ENCODE assay signal across 17 cellular contexts in genomic region chr19:55232986-55233385, GRCh38. TPM values are rescaled to one million over a fixed set of nuclear protein-coding genes. Genes with fewer than 3 reads are reported as not detected.
DNase-seq lines count a peak whose midpoint lies in the region; ATAC-seq, FAIRE-seq and TF ChIP-seq lines count a peak whose summit lies in the region.
"Had no signal": no experiment of that assay in that cellular context is flagged by ENCODE, and none has a peak within 500 bp of the region (broad histone marks: within the 10 kb centered on the region; RNA-seq: fewer than 3 reads in every experiment).

No MANE protein-coding gene starts in this region.

- no peak for TF ChIP-seq POLR2A in GM12891 (IDR thresholded peaks at IDR 0.05; ENCODE audit: low read depth, low read length)

- H3K4me1 ChIP-seq in cardiac muscle cell (ENCODE audit: low read depth), result peaks cover 6% of the 10 kb centered on the region

- no peaks in the 10 kb centered on the region for H3K27me3 ChIP-seq in cardiac muscle cell

- intact Hi-C loops in left cardiac atrium (cut with DNase I), result no loop called here

- H3K36me3 ChIP-seq in cardiac muscle cell, result peaks cover 23% of the 10 kb centered on the region

- FAIRE-seq in GM12891 (lab: Jason Lieb, UNC), result peak; percentile 51
- FAIRE-seq: A204.1, D721Med, H54 had no signal

- no peak for ATAC-seq in left cardiac atrium
- ATAC-seq in stimulated activated naive CD8-positive, alpha-beta T cell treated with anti-CD3 and anti-CD28 coated beads, Interleukin-15, Interleukin-2, amounts not matched to agents 100 U/mL and 50 U/mL, for 24 hours, result no peak
- ATAC-seq: GM23338 had no signal

- H3K27me3 Mint-ChIP-seq in nephron progenitor cell (ENCODE audit: low read depth, poor library complexity), result no peaks in the 10 kb centered on the region
- H3K27me3 Mint-ChIP-seq: CD4-positive, alpha-beta T cell had no signal

- no peaks in the 10 kb centered on the region for H3K9me3 Mint-ChIP-seq in nephron progenitor cell
- H3K9me3 Mint-ChIP-seq: CD4-positive, alpha-beta T cell; GM23338 had no signal

- peaks cover 54% of the 10 kb centered on the region for H3K36me3 Mint-ChIP-seq in nephron progenitor cell (ENCODE audit: low read depth)

- peak overlapping the region; percentile 44 for H3K27ac ChIP-seq in cardiac muscle cell
- H3K27ac ChIP-seq: C4-2B, HL-60 had no signal

- TF ChIP-seq CTCF in cardiac muscle cell (IDR thresholded peaks at IDR 0.05; ENCODE audit: low read depth, low read length), result no peak
- no peak for TF ChIP-seq CTCF in nephron progenitor cell (IDR thresholded peaks at IDR 0.05)

- H3K4me3 Mint-ChIP-seq in nephron progenitor cell, result no peak overlapping the region
- H3K4me3 Mint-ChIP-seq: CD4-positive, alpha-beta T cell; GM23338 had no signal

- H3K9me3 ChIP-seq in cardiac muscle cell (ENCODE audit: low read depth), result no peaks in the 10 kb centered on the region
- H3K9me3 ChIP-seq: Caco-2 had no signal

- H3K4me3 ChIP-seq in cardiac muscle cell, result no peak overlapping the region
- H3K4me3 ChIP-seq: GM23338 had no signal

- DNase-seq in cardiac muscle cell (ENCODE audit: low read depth in 1 of 2, low spot score in 1 of 2) (no peak), left cardiac atrium (no peak), GM12891 (ENCODE audit: insufficient read length, low spot score) (no peak), nephron progenitor cell (no peak), OCI-M1 (lab: John Stamatoyannopoulos, UW) (no peak)
- DNase-seq in stimulated activated naive CD8-positive, alpha-beta T cell treated with anti-CD3 and anti-CD28 coated beads, Interleukin-15, Interleukin-2, amounts not matched to agents 100 U/mL and 50 U/mL, for 24 hours, result no peak
- DNase-seq: AML-193; Caco-2; CD4-positive, alpha-beta T cell; HCEC 1CT; IMR-90 had no signal

- peaks cover 16% of the 10 kb centered on the region for H3K4me1 Mint-ChIP-seq in nephron progenitor cell
- H3K4me1 Mint-ChIP-seq: GM23338 had no signal

- peak overlapping the region; percentile 64 for H3K27ac Mint-ChIP-seq in nephron progenitor cell
- H3K27ac Mint-ChIP-seq: CD4-positive, alpha-beta T cell; GM23338 had no signal

TF ChIP-seq in GM12891, 5 proteins besides CTCF, POLR2A, EP300 and RAD21:
- TF ChIP-seq TAF1 (IDR thresholded peaks at IDR 0.05; ENCODE audit: low read depth, low read length) (no peak), POU2F2 (IDR thresholded peaks at IDR 0.05; ENCODE audit: low read depth, low read length) (no peak), SPI1 (IDR thresholded peaks at IDR 0.05; ENCODE audit: low read depth, low read length) (no peak), POLR2AphosphoS5 (IDR thresholded peaks at IDR 0.05; ENCODE audit: low read depth, low read length) (no peak), PAX5 (IDR thresholded peaks at IDR 0.05; ENCODE audit: insufficient read depth, low read length, severe bottlenecking) (no peak)

RNA-seq across cellular contexts. Expression of gene TMEM86B, which starts 4.4 kb away (rescaled TPM):
- total RNA-seq in cardiac muscle cell (4.2 and 4.7 TPM in 2 replicates), left cardiac atrium (1 to 10 TPM; 1.2 to 1.4 TPM)
- polyA plus RNA-seq in cardiac muscle cell, result 2.6 and 5.3 TPM in 2 replicates
- 2.9 TPM for polyA plus RNA-seq in GM12891 (2012; ENCODE audit: low read depth, missing spikeins)

RNA-seq across cellular contexts. Expression of gene PTPRH, which starts 23.7 kb away (rescaled TPM):
- total RNA-seq in cardiac muscle cell, result 3.0 and 6.9 TPM in 2 replicates
- 2.3 TPM in 2 replicates for polyA plus RNA-seq in cardiac muscle cell
- total RNA-seq in left cardiac atrium, result 1 to 10 TPM in 1 of 2 donors, under 1 TPM in 1; 0.74 to 1.5 TPM
- polyA plus RNA-seq in GM12891 (2012; ENCODE audit: low read depth, missing spikeins), result not detected
- total RNA-seq: CD4-positive, alpha-beta T cell had no signal

RNA-seq across cellular contexts. Expression of gene PPP6R1, which starts 25.8 kb away (rescaled TPM):
- total RNA-seq in cardiac muscle cell (87.9 and 91.7 TPM in 2 replicates), left cardiac atrium (10 to 100 TPM; 37.8 to 42.4 TPM)
- polyA plus RNA-seq in cardiac muscle cell, result 98.7 and 101 TPM in 2 replicates
- polyA plus RNA-seq in GM12891 (2012; ENCODE audit: low read depth, missing spikeins), result 60.0 TPM

RNA-seq across cellular contexts. Expression of gene HSPBP1, which starts 46.9 kb away (rescaled TPM):
- 47.2 and 77.7 TPM in 2 replicates for total RNA-seq in cardiac muscle cell
- polyA plus RNA-seq in cardiac muscle cell, result 68.9 and 123 TPM in 2 replicates
- 10 to 100 TPM; 26.4 to 35.8 TPM for total RNA-seq in left cardiac atrium
- polyA plus RNA-seq in GM12891 (2012; ENCODE audit: low read depth, missing spikeins), result 11.8 TPM

RNA-seq across cellular contexts. Expression of gene BRSK1, which starts 50.8 kb away (rescaled TPM):
- total RNA-seq in cardiac muscle cell (34.4 and 34.7 TPM in 2 replicates), left cardiac atrium (10 to 100 TPM in 1 of 2 donors, 1 to 10 TPM in 1; 9.1 to 19.5 TPM)
- polyA plus RNA-seq in cardiac muscle cell, result 3.5 and 5.6 TPM in 2 replicates
- polyA plus RNA-seq in GM12891 (2012; ENCODE audit: low read depth, missing spikeins), result 1.4 TPM
